In the genomic region with DNA sequence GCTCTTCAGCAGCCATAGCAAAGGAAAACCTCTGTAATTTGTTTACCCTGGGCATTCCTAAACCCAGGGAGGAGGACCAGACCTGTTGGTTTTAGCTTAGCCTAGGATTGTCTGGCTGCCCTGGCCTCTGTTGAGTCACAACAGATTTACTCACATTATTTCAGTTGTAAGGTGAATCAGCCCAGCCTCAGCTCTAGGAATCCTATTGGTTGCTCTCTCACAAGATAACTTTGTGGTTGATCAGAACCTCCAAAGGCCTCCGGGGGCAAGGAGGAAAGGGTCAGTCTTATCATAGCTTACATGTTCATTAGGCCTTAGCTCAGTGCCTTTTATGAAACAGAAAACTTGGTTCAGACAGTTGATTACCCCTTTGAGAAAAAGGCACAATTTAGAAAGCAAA, we compare ENCODE assay signal across 11 cellular contexts. TPM values are rescaled to one million over a fixed set of nuclear protein-coding genes. Genes with fewer than 3 reads are reported as not detected.
DNase-seq lines count a peak whose midpoint lies in the region; ATAC-seq, FAIRE-seq and TF ChIP-seq lines count a peak whose summit lies in the region.
"Had no signal": no experiment of that assay in that cellular context is flagged by ENCODE, and none has a peak within 500 bp of the region (broad histone marks: within the 10 kb centered on the region; RNA-seq: fewer than 3 reads in every experiment).

No MANE protein-coding gene starts in this region.

- intact Hi-C loops in activated T-helper 1 cell treated with anti-CD3 and anti-CD28 coated beads, Interleukin-12 subunit alpha, Interleukin-12 subunit beta, Interleukin-2, Interleukin-4 antibody, amounts not matched to agents 30 ng/mL and 10 ng/mL and 1 ng/mL, durations not matched to agents 14 hours and 24 hours and 36 hours (cut with micrococcal nuclease) = no loop called here
- intact Hi-C loops in spleen (cut with DNase I; ENCODE audit: low total_unique reads) = no loop called here

- no peaks in the 10 kb centered on the region for H4K20me1 ChIP-seq in smooth muscle cell (ENCODE audit: low read depth)

- no peaks in the 10 kb centered on the region for H3K9me3 ChIP-seq in smooth muscle cell (replicated peaks; ENCODE audit: low read depth)
- H3K9me3 ChIP-seq in spleen = no peaks in the 10 kb centered on the region

- H3K4me1 Mint-ChIP-seq in activated T-cell treated with anti-CD3 and anti-CD28 coated beads, Interleukin-2, amount 50 U/mL, for 24 hours (ENCODE audit: low read depth) = peaks cover 30% of the 10 kb centered on the region
- peaks cover 18% of the 10 kb centered on the region for H3K4me1 Mint-ChIP-seq in activated T-helper 1 cell treated with anti-CD3 and anti-CD28 coated beads, Interleukin-12 subunit alpha, Interleukin-12 subunit beta, Interleukin-2, Interleukin-4 antibody, amounts not matched to agents 30 ng/mL and 10 ng/mL and 1 ng/mL, durations not matched to agents 14 hours and 24 hours and 36 hours (ENCODE audit: low read depth)

- 5% methylated on average over 1 of the region's 1 CpG for WGBS in smooth muscle cell (ENCODE audit: low lambda C conversion rate)
- WGBS in spleen, 5 donors = 49 to 77% (median 70%) methylated on average over 1 of the region's 1 CpG

- H3K36me3 ChIP-seq in smooth muscle cell (ENCODE audit: low read depth) (no peaks in the 10 kb centered on the region), spleen (peaks cover 0 to 88% (median 4%) of the 10 kb centered on the region in 6 donors)

- no peaks in the 10 kb centered on the region for H3K9me3 Mint-ChIP-seq in activated T-cell treated with anti-CD3 and anti-CD28 coated beads, Interleukin-2, amount 50 U/mL, for 24 hours
- no peaks in the 10 kb centered on the region for H3K9me3 Mint-ChIP-seq in activated T-helper 1 cell treated with anti-CD3 and anti-CD28 coated beads, Interleukin-12 subunit alpha, Interleukin-12 subunit beta, Interleukin-2, Interleukin-4 antibody, amounts not matched to agents 30 ng/mL and 10 ng/mL and 1 ng/mL, durations not matched to agents 14 hours and 24 hours and 36 hours

- no peak for TF ChIP-seq POLR2A in spleen (IDR thresholded peaks at IDR 0.05)

- H3K27ac ChIP-seq in smooth muscle cell (ENCODE audit: low read depth) (peak overlapping the region; percentile 13), spleen (no peak overlapping the region)

- DNase-seq in activated T-cell treated with anti-CD3 and anti-CD28 coated beads, Interleukin-2, amount 50 U/mL, for 24 hours = no peak
- no peak for DNase-seq in activated T-cell treated with anti-CD3 and anti-CD28 coated beads for 4 hours
- no peak for DNase-seq in activated T-helper 1 cell treated with anti-CD3 and anti-CD28 coated beads, Interleukin-12 subunit alpha, Interleukin-12 subunit beta, Interleukin-2, Interleukin-4 antibody, amounts not matched to agents 30 ng/mL and 10 ng/mL and 1 ng/mL, durations not matched to agents 14 hours and 24 hours and 36 hours (ENCODE audit: low spot score)
- DNase-seq in smooth muscle cell (lab: John Stamatoyannopoulos, UW; ENCODE audit: unreplicated experiment) = no peak
- DNase-seq in spleen = no peak
- no peak for DNase-seq in urothelium cell line (ENCODE audit: low spot score)
- DNase-seq: H7, retina had no signal

- no peaks in the 10 kb centered on the region for H3K79me2 ChIP-seq in smooth muscle cell (ENCODE audit: low read depth)

- peaks cover 3% of the 10 kb centered on the region for H3F3A ChIP-seq in smooth muscle cell (ENCODE audit: low read depth)

- peaks cover 57% of the 10 kb centered on the region for H3K36me3 Mint-ChIP-seq in activated T-cell treated with anti-CD3 and anti-CD28 coated beads, Interleukin-2, amount 50 U/mL, for 24 hours (ENCODE audit: low read depth)
- peaks cover 30% of the 10 kb centered on the region for H3K36me3 Mint-ChIP-seq in activated T-helper 1 cell treated with anti-CD3 and anti-CD28 coated beads, Interleukin-12 subunit alpha, Interleukin-12 subunit beta, Interleukin-2, Interleukin-4 antibody, amounts not matched to agents 30 ng/mL and 10 ng/mL and 1 ng/mL, durations not matched to agents 14 hours and 24 hours and 36 hours (ENCODE audit: low read depth)

- no peak for FAIRE-seq in urothelium cell line (lab: Jason Lieb, UNC)
- FAIRE-seq: frontal cortex had no signal

- H3K27ac Mint-ChIP-seq in activated T-cell treated with anti-CD3 and anti-CD28 coated beads, Interleukin-2, amount 50 U/mL, for 24 hours = peak overlapping the region; percentile 56
- peak overlapping the region; percentile 78 for H3K27ac Mint-ChIP-seq in activated T-helper 1 cell treated with anti-CD3 and anti-CD28 coated beads, Interleukin-12 subunit alpha, Interleukin-12 subunit beta, Interleukin-2, Interleukin-4 antibody, amounts not matched to agents 30 ng/mL and 10 ng/mL and 1 ng/mL, durations not matched to agents 14 hours and 24 hours and 36 hours

- H3K4me3 ChIP-seq in smooth muscle cell (no peak overlapping the region), spleen (no peak overlapping the region)

- no peaks in the 10 kb centered on the region for H3K27me3 ChIP-seq in smooth muscle cell (ENCODE audit: low read depth)
- H3K27me3 ChIP-seq in spleen (replicated peaks in 1 of 7) = no peaks in the 10 kb centered on the region

- H3K4me3 Mint-ChIP-seq in activated T-cell treated with anti-CD3 and anti-CD28 coated beads, Interleukin-2, amount 50 U/mL, for 24 hours = no peak overlapping the region
- H3K4me3 Mint-ChIP-seq in activated T-helper 1 cell treated with anti-CD3 and anti-CD28 coated beads, Interleukin-12 subunit alpha, Interleukin-12 subunit beta, Interleukin-2, Interleukin-4 antibody, amounts not matched to agents 30 ng/mL and 10 ng/mL and 1 ng/mL, durations not matched to agents 14 hours and 24 hours and 36 hours = no peak overlapping the region

- H3K27me3 Mint-ChIP-seq in activated T-cell treated with anti-CD3 and anti-CD28 coated beads, Interleukin-2, amount 50 U/mL, for 24 hours = peaks cover 19% of the 10 kb centered on the region
- no peaks in the 10 kb centered on the region for H3K27me3 Mint-ChIP-seq in activated T-helper 1 cell treated with anti-CD3 and anti-CD28 coated beads, Interleukin-12 subunit alpha, Interleukin-12 subunit beta, Interleukin-2, Interleukin-4 antibody, amounts not matched to agents 30 ng/mL and 10 ng/mL and 1 ng/mL, durations not matched to agents 14 hours and 24 hours and 36 hours (ENCODE audit: insufficient read depth)

- TF ChIP-seq CTCF in smooth muscle cell (IDR thresholded peaks at IDR 0.05; ENCODE audit: borderline replicate concordance, insufficient read depth, poor library complexity, severe bottlenecking) (no peak), spleen (IDR thresholded peaks at IDR 0.05 in 8 of 11, conservative IDR thresholded peaks at IDR 0.05 in 3 of 11) (no peak)

- ATAC-seq in HG03064 (IDR thresholded peaks at IDR 0.05; ENCODE audit: low read depth, unreplicated experiment) (peak; percentile 81), HG03025 (IDR thresholded peaks at IDR 0.05; ENCODE audit: low FRiP score, unreplicated experiment) (no peak)

- no peak overlapping the region for H3K9ac ChIP-seq in smooth muscle cell (ENCODE audit: low read depth)

- no peak overlapping the region for H2AFZ ChIP-seq in smooth muscle cell (ENCODE audit: low read depth)

- H3K4me2 ChIP-seq in smooth muscle cell = peak overlapping the region; percentile 30

- H3K4me1 ChIP-seq in smooth muscle cell (ENCODE audit: low read depth) = no peaks in the 10 kb centered on the region
- no peaks in the 10 kb centered on the region for H3K4me1 ChIP-seq in spleen

RNA-seq across cellular contexts. Expression of a gene that starts 41.0 kb away (rescaled TPM):
- total RNA-seq in activated T-helper 1 cell treated with anti-CD3 and anti-CD28 coated beads, Interleukin-12 subunit alpha, Interleukin-12 subunit beta, Interleukin-2, Interleukin-4 antibody, amounts not matched to agents 30 ng/mL and 10 ng/mL and 1 ng/mL, durations not matched to agents 14 hours and 24 hours and 36 hours = 24.1 and 27.2 TPM in 2 replicates
- total RNA-seq in smooth muscle cell (30.7 and 48.2 TPM in 2 replicates), spleen (10 to 100 TPM; 24.1 to 53.0 (median 33.5) TPM)
- polyA plus RNA-seq in smooth muscle cell (23.1 and 27.1 TPM in 2 replicates), spleen (10 to 100 TPM in 1 of 3 donors, 1 to 10 TPM in 2; 4.3 to 11.5 (median 6.8) TPM)
